Comparison of ENCODE assay signal across 4 cellular contexts in genomic region chr1:39504436-39504835, GRCh38. TPM values are rescaled to one million over a fixed set of nuclear protein-coding genes. Genes with fewer than 3 reads are reported as not detected.
"Had no signal": no experiment of that assay in that cellular context is flagged by ENCODE, and none has a peak within 500 bp of the region (broad histone marks: within the 10 kb centered on the region; RNA-seq: fewer than 3 reads in every experiment).

No MANE protein-coding gene starts in this region.

RNA-seq across cellular contexts. Expression of gene BMP8A, which starts 13.0 kb away (rescaled TPM):
- total RNA-seq: naive thymus-derived CD8-positive, alpha-beta T cell; osteocyte; psoas muscle had no signal
- polyA plus RNA-seq: naive thymus-derived CD8-positive, alpha-beta T cell; neural cell had no signal
